ENCODE assay signal across 1 cellular context in the genomic region with DNA sequence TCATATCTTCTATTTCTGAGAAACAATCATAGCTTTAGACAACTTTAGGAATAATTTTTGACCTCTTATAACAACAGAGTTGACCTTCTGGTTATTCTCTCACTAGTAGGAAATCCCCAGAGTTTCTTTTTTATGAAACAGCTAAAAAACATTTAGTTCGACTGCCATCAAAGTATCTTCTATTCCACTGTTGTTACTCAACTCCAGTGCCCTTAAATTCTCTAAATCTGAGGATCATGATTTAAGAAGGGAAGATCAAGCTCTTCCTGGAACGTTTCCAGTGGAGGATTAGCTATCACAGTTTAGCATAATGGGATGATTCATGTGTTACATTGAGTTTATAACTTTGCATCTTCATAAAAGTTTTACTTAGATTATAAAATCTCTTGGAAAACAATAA.
TF ChIP-seq lines count a peak whose summit lies in the region.

No MANE protein-coding gene starts in this region.

TF ChIP-seq in IMR-90, 13 proteins besides CTCF, POLR2A, EP300 and RAD21:
- TF ChIP-seq NFE2L2 (IDR thresholded peaks at IDR 0.05; ENCODE audit: low read depth, low read length) (no peak), CEBPB (IDR thresholded peaks at IDR 0.05; ENCODE audit: low read depth, low read length) (peak; percentile 62; the same call in 1 of the 2 replicates)
